In genomic region chr19:41951686-41952172, GRCh38 we compare ENCODE assay signal across 9 cellular contexts. TPM values are rescaled to one million over a fixed set of nuclear protein-coding genes. Genes with fewer than 3 reads are reported as not detected.
DNase-seq lines count a peak whose midpoint lies in the region; ATAC-seq, FAIRE-seq and TF ChIP-seq lines count a peak whose summit lies in the region.
"Had no signal": no experiment of that assay in that cellular context is flagged by ENCODE, and none has a peak within 500 bp of the region (broad histone marks: within the 10 kb centered on the region; RNA-seq: fewer than 3 reads in every experiment).

No MANE protein-coding gene starts in this region.

- no peak overlapping the region for H4K5ac ChIP-seq in IMR-90 (ENCODE audit: low read depth, low read length)

- BruUV-seq in IMR-90 (replicated peaks; lab: Mats Ljungman, UMichigan): no TSS peak

- H3K36me3 ChIP-seq in IMR-90 (ENCODE audit: control insufficient read depth, insufficient read depth, low read length): peaks cover 10% of the 10 kb centered on the region; the same call in 1 of the 2 replicates
- no peaks in the 10 kb centered on the region for H3K36me3 ChIP-seq in RWPE2 (ENCODE audit: low read depth)
- H3K36me3 ChIP-seq in pancreas: no peaks in the 10 kb centered on the region
- H3K36me3 ChIP-seq in tibial nerve: peaks cover 0 to 30% (median 0%) of the 10 kb centered on the region in 3 donors

- ATAC-seq in IMR-90 (ENCODE audit: low read depth) (peak; percentile 98), RWPE2 (ENCODE audit: low read depth) (peak; percentile 70), pancreas (peak; percentile 65 to 96 (median 88)), HG02588 (IDR thresholded peaks at IDR 0.05; ENCODE audit: unreplicated experiment) (no peak)

- peak; percentile 86 for TF ChIP-seq RAD21 in IMR-90 (IDR thresholded peaks at IDR 0.05; ENCODE audit: low read length)

- peak overlapping the region; percentile 55; the same call in 1 of the 2 replicates for H3K9ac ChIP-seq in IMR-90 (ENCODE audit: low read depth, low read length)

- H3K27ac ChIP-seq in IMR-90 (ENCODE audit: insufficient read depth, low read length) (no peak overlapping the region), RWPE2 (ENCODE audit: poor library complexity, severe bottlenecking) (no peak overlapping the region), pancreas (no peak overlapping the region), tibial nerve (no peak overlapping the region)
- H3K27ac ChIP-seq: epithelial cell of prostate had no signal

- intact Hi-C loops in IMR-90 (cut with micrococcal nuclease): loop anchor here (1.0 to 10.0 kb wide), 2 partner anchors 78 to 157 kb away; partner anchors contain the start of gene CEACAM3
- intact Hi-C loops in pancreas (cut with DNase I): loop anchor here in 1 of 3 donors (5.0 kb wide), 1 partner anchor 79 kb away; no protein-coding TSS in a partner anchor

- no peak overlapping the region for H3K18ac ChIP-seq in IMR-90 (ENCODE audit: low read depth, low read length)

- dilution Hi-C loops in IMR-90 (cut with HindIII; ENCODE audit: low sequenced_read_pairs, unreplicated experiment): no loop called here

- peaks cover 1% of the 10 kb centered on the region; the same call in 1 of the 2 replicates for H4K20me1 ChIP-seq in IMR-90 (ENCODE audit: insufficient read depth, low read length)

- H2BK15ac ChIP-seq in IMR-90 (ENCODE audit: low read depth, low read length): no peak overlapping the region

- in situ Hi-C loops in IMR-90 (cut with MboI; ENCODE audit: low sequenced_read_pairs): no loop called here

- H2AK5ac ChIP-seq in IMR-90 (ENCODE audit: low read depth, low read length): peak overlapping the region; percentile 37; the same call in 1 of the 2 replicates

- H3K27me3 ChIP-seq in IMR-90 (ENCODE audit: control insufficient read depth, insufficient read depth, low read length) (no peaks in the 10 kb centered on the region), RWPE2 (ENCODE audit: insufficient read depth, poor library complexity, severe bottlenecking) (no peaks in the 10 kb centered on the region), pancreas (no peaks in the 10 kb centered on the region), tibial nerve (no peaks in the 10 kb centered on the region)

- 0% methylated on average over 3 of the region's 12 CpGs; no CpG with 5 or more reads in 1 of the 2 experiments for WGBS in IMR-90 (ENCODE audit: extremely low coverage in 2 of 2, insufficient read length in 1 of 2), 2 experiments
- 4% methylated on average over 12 of the region's 12 CpGs for WGBS in pancreas, 2 donors
- 2 to 5% methylated on average over 11 to 12 of the region's 12 CpGs for WGBS in tibial nerve, 2 donors

- H3K4me2 ChIP-seq in IMR-90 (ENCODE audit: low read depth, low read length): peak overlapping the region; percentile 67

- no peak overlapping the region for H2BK120ac ChIP-seq in IMR-90 (ENCODE audit: low read depth, low read length)

- CTCF ChIA-PET in IMR-90 (lab: Yijun Ruan, JAX): interaction anchor here (0.6 to 1.7 kb wide), 2 partner anchors 10 to 15 kb away, joined by 3 to 5 read pairs; no protein-coding TSS in a partner anchor

- H2BK5ac ChIP-seq in IMR-90 (ENCODE audit: low read depth, low read length, poor library complexity, severe bottlenecking): no peak overlapping the region

- no peak for TF ChIP-seq EP300 in tibial nerve (IDR thresholded peaks at IDR 0.05)

- POLR2A ChIA-PET in IMR-90 (lab: Charles Lee; ENCODE audit: unreplicated experiment): no interaction called here

- no peak overlapping the region for H3K23ac ChIP-seq in IMR-90 (ENCODE audit: low read depth, low read length)

- peak overlapping the region; percentile 94 for H2AK9ac ChIP-seq in IMR-90 (replicated peaks; ENCODE audit: low read depth, low read length, poor library complexity)

- H4K91ac ChIP-seq in IMR-90 (ENCODE audit: insufficient read depth, low read depth, low read length): no peak overlapping the region

- H3K56ac ChIP-seq in IMR-90 (ENCODE audit: extremely low read depth, insufficient read depth, low read length): no peak overlapping the region

- no peak overlapping the region for H3K4ac ChIP-seq in IMR-90 (ENCODE audit: low read depth, low read length)

- FAIRE-seq in pancreas (lab: Jason Lieb, UNC): no peak

- TF ChIP-seq CTCF in IMR-90 (conservative IDR thresholded peaks at IDR 0.05; ENCODE audit: low read depth, low read length) (peak; percentile 83), RWPE2 (IDR thresholded peaks at IDR 0.05; ENCODE audit: poor library complexity, severe bottlenecking) (peak; percentile 89), pancreas (IDR thresholded peaks at IDR 0.05) (peak; percentile 97 to 98 (median 98)), tibial nerve (IDR thresholded peaks at IDR 0.05) (peak; percentile 87 to 99 (median 96))

- H4K8ac ChIP-seq in IMR-90 (ENCODE audit: low read depth in 2 of 2, low read length in 2 of 2): peak overlapping the region in 1 of 2 experiments; percentile 84; a peak in 1 of 4 replicates

- no peak overlapping the region for H2BK20ac ChIP-seq in IMR-90 (ENCODE audit: low read depth, low read length)

- H3K79me1 ChIP-seq in IMR-90 (ENCODE audit: low read depth in 1 of 2, low read length in 2 of 2): no peaks in the 10 kb centered on the region

- DNase-seq in DMS153 treated with DMSO at 0.1 percent for 48 hours (lab: John Stamatoyannopoulos, UW; ENCODE audit: unreplicated experiment) (peak; percentile 17), IMR-90 (peak; percentile 65), RWPE2 (ENCODE audit: low spot score) (no peak), globus pallidus (ENCODE audit: low spot score) (peak; percentile 60), pancreas (peak; percentile 63 to 98 (median 84)), tibial nerve (ENCODE audit: low spot score in 2 of 2) (peak; percentile 61 to 73)
- peak; percentile 96 for DNase-seq in activated effector memory CD4-positive, alpha-beta T cell treated with anti-CD3 and anti-CD28 coated beads, Interleukin-2, amount 50 U/mL, for 16 hours

- 0 out of 2 replicates have a peak, but pooled peaks cover 2% of the 10 kb centered on the region for H3K4me1 ChIP-seq in IMR-90 (ENCODE audit: control insufficient read depth, insufficient read depth, low read length)
- no peaks in the 10 kb centered on the region for H3K4me1 ChIP-seq in RWPE2 (ENCODE audit: insufficient read depth, poor library complexity, severe bottlenecking)
- no peaks in the 10 kb centered on the region for H3K4me1 ChIP-seq in pancreas
- peaks cover 0 to 3% (median 0%) of the 10 kb centered on the region in 4 donors for H3K4me1 ChIP-seq in tibial nerve

- no peak overlapping the region for H3K14ac ChIP-seq in IMR-90 (replicated peaks; ENCODE audit: low read depth, low read length)

- no peaks in the 10 kb centered on the region for H3K9me3 ChIP-seq in IMR-90 (ENCODE audit: control insufficient read depth, insufficient read depth, low read length)
- H3K9me3 ChIP-seq in RWPE2 (ENCODE audit: severe bottlenecking): no peaks in the 10 kb centered on the region
- no peaks in the 10 kb centered on the region for H3K9me3 ChIP-seq in pancreas
- H3K9me3 ChIP-seq in tibial nerve: no peaks in the 10 kb centered on the region

- no peak overlapping the region for H3K4me3 ChIP-seq in IMR-90 (ENCODE audit: insufficient read depth, low read depth, low read length)
- no peak overlapping the region for H3K4me3 ChIP-seq in RWPE2 (ENCODE audit: severe bottlenecking)
- H3K4me3 ChIP-seq in pancreas: no peak overlapping the region
- no peak overlapping the region for H3K4me3 ChIP-seq in tibial nerve

- TF ChIP-seq POLR2A in IMR-90 (IDR thresholded peaks at IDR 0.05; ENCODE audit: low read depth, low read length) (no peak), tibial nerve (IDR thresholded peaks at IDR 0.05) (no peak)

- no peaks in the 10 kb centered on the region; the same call in 1 of the 2 replicates for H3K9me1 ChIP-seq in IMR-90 (ENCODE audit: insufficient read depth, low read length)

- peak overlapping the region; percentile 95 for H2AFZ ChIP-seq in IMR-90 (replicated peaks; ENCODE audit: low read length, poor library complexity)

TF ChIP-seq in IMR-90, 13 proteins besides CTCF, POLR2A, EP300 and RAD21:
- TF ChIP-seq MXI1 (IDR thresholded peaks at IDR 0.05; ENCODE audit: borderline replicate concordance, low read depth, low read length) (no peak), MAZ (IDR thresholded peaks at IDR 0.05; ENCODE audit: borderline replicate concordance, low read depth, low read length) (0 out of 2 replicates have a peak, but pooled peaks have one; percentile 9), BHLHE40 (IDR thresholded peaks at IDR 0.05; ENCODE audit: low read depth, low read length) (peak; percentile 17; the same call in 1 of the 2 replicates), RFX5 (IDR thresholded peaks at IDR 0.05; ENCODE audit: low read depth, low read length) (no peak), SMC3 (IDR thresholded peaks at IDR 0.05; ENCODE audit: low read depth, low read length) (peak; percentile 74), USF2 (IDR thresholded peaks at IDR 0.05; ENCODE audit: low read depth, low read length) (no peak)

RNA-seq across cellular contexts. Expression of gene RABAC1, which starts 7.4 kb away (rescaled TPM):
- total RNA-seq in IMR-90 (2012; rRNA removed) (117 and 145 TPM in 2 replicates), pancreas (10 to 100 TPM; 49.8 to 79.4 (median 66.8) TPM), tibial nerve (100 to 1,000 TPM; 168 to 206 (median 199) TPM)
- polyA plus RNA-seq in IMR-90 (2012; rRNA removed) (276 and 320 TPM in 2 replicates), pancreas (100 to 1,000 TPM; 117 to 134 TPM)
- polyA plus RNA-seq in IMR-90 (2012; cell fraction: cytosol; rRNA removed): 632 and 774 TPM in 2 replicates
- polyA plus RNA-seq in IMR-90 (2012; cell fraction: nucleus; rRNA removed; ENCODE audit: low replicate concordance): 305 and 429 TPM in 2 replicates

RNA-seq across cellular contexts. Expression of gene ERFL, which starts 23.5 kb away (rescaled TPM):
- total RNA-seq in IMR-90 (2012; rRNA removed) (not detected in 2 replicates), pancreas (under 1 TPM in 5 of 6 donors, not detected in 1; 0.06 to 0.37 (median 0.14) TPM), tibial nerve (under 1 TPM in 3 of 4 donors, not detected in 1; 0.30 to 0.59 (median 0.42) TPM)
- polyA plus RNA-seq in IMR-90 (2012; rRNA removed) (0.09 TPM in 1 of 2 replicates, not detected in the other), pancreas (under 1 TPM; 0.33 to 0.34 TPM)
- 0.02 and 0.08 TPM in 2 replicates for polyA plus RNA-seq in IMR-90 (2012; cell fraction: cytosol; rRNA removed)
- polyA plus RNA-seq in IMR-90 (2012; cell fraction: nucleus; rRNA removed; ENCODE audit: low replicate concordance): 0.26 and 0.53 TPM in 2 replicates

RNA-seq across cellular contexts. Expression of gene ATP1A3, which starts 42.3 kb away (rescaled TPM):
- total RNA-seq in IMR-90 (2012; rRNA removed) (under 0.01 TPM in 2 replicates), pancreas (under 1 TPM; 0.09 to 0.44 (median 0.32) TPM), tibial nerve (not detected)
- polyA plus RNA-seq in IMR-90 (2012; rRNA removed) (0.11 and 0.12 TPM in 2 replicates), pancreas (1 to 10 TPM in 1 of 2 donors, under 1 TPM in 1; 0.30 to 1.2 TPM)
- 0.04 and 0.10 TPM in 2 replicates for polyA plus RNA-seq in IMR-90 (2012; cell fraction: cytosol; rRNA removed)
- 0.06 and 0.16 TPM in 2 replicates for polyA plus RNA-seq in IMR-90 (2012; cell fraction: nucleus; rRNA removed; ENCODE audit: low replicate concordance)
